Comparison of ENCODE assay signal across 13 cellular contexts in the genomic region with DNA sequence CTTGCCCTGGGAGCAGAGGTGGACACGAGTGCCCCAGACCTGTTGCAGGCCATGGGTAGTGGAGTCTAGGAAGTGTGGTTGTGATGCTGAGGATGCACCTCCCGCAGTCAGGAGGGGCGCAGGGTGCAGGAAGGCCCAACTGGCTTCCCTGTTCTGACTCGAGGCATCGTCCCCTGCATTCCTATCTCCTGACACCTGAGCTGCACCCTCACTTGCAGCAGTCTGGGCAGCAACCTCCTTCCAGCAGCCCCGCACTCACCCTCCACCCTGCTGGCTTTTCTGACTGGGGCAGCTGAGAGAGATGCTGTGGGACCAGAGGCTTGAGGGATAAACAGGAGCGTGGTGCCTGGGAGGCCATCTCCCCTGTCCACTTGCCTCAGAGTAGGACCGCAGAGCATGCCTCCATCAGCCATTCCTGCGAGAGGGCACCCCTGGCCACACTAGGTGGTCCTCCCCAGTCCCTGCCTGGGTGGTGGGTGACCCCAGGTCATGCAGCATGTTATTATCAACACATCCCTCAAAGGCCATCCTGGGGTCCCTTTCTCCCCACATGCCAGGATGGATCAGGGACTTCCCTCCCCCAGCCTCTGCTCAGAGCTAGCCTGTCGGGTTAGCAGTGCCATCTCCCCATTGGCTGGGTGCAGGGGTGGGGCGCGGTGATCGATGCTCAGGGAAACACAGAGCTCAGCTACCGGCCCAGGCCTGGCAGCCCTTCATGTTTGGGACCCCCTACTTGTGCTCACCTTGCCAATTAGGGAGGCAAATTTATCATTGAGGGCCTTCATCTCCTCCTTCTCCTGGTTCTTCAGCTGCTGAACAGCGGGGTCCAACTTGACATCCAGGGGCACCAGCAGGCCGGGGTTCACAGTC. TPM values are rescaled to one million over a fixed set of nuclear protein-coding genes. Genes with fewer than 3 reads are reported as not detected.
DNase-seq lines count a peak whose midpoint lies in the region; ATAC-seq and TF ChIP-seq lines count a peak whose summit lies in the region.
"Had no signal": no experiment of that assay in that cellular context is flagged by ENCODE, and none has a peak within 500 bp of the region (broad histone marks: within the 10 kb centered on the region; RNA-seq: fewer than 3 reads in every experiment).

No MANE protein-coding gene starts in this region.

- H3K9me3 ChIP-seq in Panc1 (ENCODE audit: control insufficient read depth, insufficient read depth, low read depth, low read length) (no peaks in the 10 kb centered on the region), fibroblast of lung (ENCODE audit: control insufficient read depth, insufficient read depth, low read depth, low read length) (no peaks in the 10 kb centered on the region), sigmoid colon (no peaks in the 10 kb centered on the region)

- POLR2A ChIA-PET in Panc1 (lab: Charles Lee) = no interaction called here

- peaks cover 91% of the 10 kb centered on the region for H3K4me1 ChIP-seq in Panc1 (ENCODE audit: control insufficient read depth, insufficient read depth, low read length)
- H3K4me1 ChIP-seq in fibroblast of lung (ENCODE audit: control insufficient read depth, extremely low read depth, insufficient read depth, low read length) = peaks cover 63% of the 10 kb centered on the region
- H3K4me1 ChIP-seq in sigmoid colon = peaks cover 0 to 68% (median 53%) of the 10 kb centered on the region in 4 donors

- H3K36me3 ChIP-seq in Panc1 (ENCODE audit: control insufficient read depth, insufficient read depth, low read length) (no peaks in the 10 kb centered on the region), fibroblast of lung (ENCODE audit: control insufficient read depth, insufficient read depth, low read length) (peaks cover 1% of the 10 kb centered on the region), sigmoid colon (no peaks in the 10 kb centered on the region)

- peak; percentile 70 for DNase-seq in Caki2 (ENCODE audit: low read depth)
- DNase-seq in Panc1 (ENCODE audit: low read depth, low spot score) = no peak
- DNase-seq in fibroblast of lung (ENCODE audit: low read depth in 2 of 2) = peak in 1 of 2 donors; percentile 58
- no peak for DNase-seq in sigmoid colon
- no peak for DNase-seq in NCI-H2171 (lab: John Stamatoyannopoulos, UW)
- no peak for DNase-seq in cortex of kidney (lab: John Stamatoyannopoulos, UW)
- no peak for DNase-seq in hippocampal formation (lab: John Stamatoyannopoulos, UW)
- DNase-seq in activated gamma-delta T cell (lab: John Stamatoyannopoulos, UW) = no peak
- DNase-seq: immature natural killer cell; NCI-H1092; stimulated activated CD4-positive, alpha-beta T cell treated with anti-CD3 and anti-CD28 coated beads, Interleukin-4, amount 100 ng/mL, for 1 hour; T-helper 1 cell had no signal

- H3K9ac ChIP-seq in fibroblast of lung (ENCODE audit: insufficient read depth, low read length) = peak overlapping the region; percentile 27

- H3K4me3 ChIP-seq in Panc1 (ENCODE audit: low read depth in 2 of 2, low read length in 2 of 2) (peak overlapping the region; percentile 30 to 67), fibroblast of lung (replicated peaks in 1 of 4; ENCODE audit: control extremely low read depth in 1 of 4, insufficient read depth in 1 of 4, low read depth in 3 of 4, low read length in 4 of 4) (no peak overlapping the region), sigmoid colon (no peak overlapping the region)

- H3K27ac ChIP-seq in Panc1 (ENCODE audit: low read length) (peak overlapping the region; percentile 95), fibroblast of lung (ENCODE audit: insufficient read depth, low read length) (peak overlapping the region; percentile 73), sigmoid colon (peak overlapping the region; percentile 52 to 80 (median 62))

- H4K20me1 ChIP-seq in fibroblast of lung (ENCODE audit: control insufficient read depth, extremely low read depth, insufficient read depth, low read length) = no peaks in the 10 kb centered on the region

- in situ Hi-C loops in Caki2 (cut with HindIII; ENCODE audit: low pct_unique_long_range_greater_than_20kb, low sequenced_read_pairs) (no loop called here), Panc1 (cut with HindIII; ENCODE audit: low pct_unique_long_range_greater_than_20kb, low sequenced_read_pairs) (no loop called here)

- no peak for TF ChIP-seq POLR2A in sigmoid colon (IDR thresholded peaks at IDR 0.05)

- BruUV-seq in Panc1 (replicated peaks; lab: Mats Ljungman, UMichigan) = no TSS peak

- ATAC-seq in Panc1 = peak; percentile 46

- TF ChIP-seq CTCF in Panc1 (IDR thresholded peaks at IDR 0.05) (no peak), fibroblast of lung (conservative IDR thresholded peaks at IDR 0.05 in 1 of 2, IDR thresholded peaks at IDR 0.05 in 1 of 2; ENCODE audit: low read depth in 1 of 2, low read length in 2 of 2) (no peak), sigmoid colon (IDR thresholded peaks at IDR 0.05) (no peak)

- CTCF ChIA-PET in Panc1 (lab: Charles Lee) = interaction anchor here (0.6 to 1.1 kb wide), 2 partner anchors 21 to 135 kb away, joined by 3 to 5 read pairs; no protein-coding TSS in a partner anchor

- H3K4me2 ChIP-seq in fibroblast of lung (ENCODE audit: extremely low read depth, insufficient read depth, low read length) = peak overlapping the region; percentile 17

- H2AFZ ChIP-seq in fibroblast of lung (ENCODE audit: low read length) = no peak overlapping the region

- H3K79me2 ChIP-seq in fibroblast of lung (ENCODE audit: control insufficient read depth, insufficient read depth, low read length) = no peaks in the 10 kb centered on the region

- H3K27me3 ChIP-seq in Panc1 (ENCODE audit: control insufficient read depth, insufficient read depth, low read length) (no peaks in the 10 kb centered on the region), fibroblast of lung (ENCODE audit: control insufficient read depth, insufficient read depth, low read length) (no peaks in the 10 kb centered on the region), sigmoid colon (no peaks in the 10 kb centered on the region)

- 63 to 83% methylated on average over 16 of the region's 16 CpGs for WGBS in sigmoid colon, 2 donors

- no peak for TF ChIP-seq EP300 in sigmoid colon (IDR thresholded peaks at IDR 0.05)

- intact Hi-C loops in Panc1 (cut with micrococcal nuclease; ENCODE audit: unreplicated experiment) (no loop called here), sigmoid colon (cut with DNase I) (no loop called here)

RNA-seq across cellular contexts. Expression of a gene that starts 0.7 kb away (rescaled TPM):
- total RNA-seq in Caki2 (2014; rRNA removed; shearing (Covaris generic); ENCODE audit: low replicate concordance) = 31.6 and 33.0 TPM in 2 replicates
- total RNA-seq in Panc1 (2021; ENCODE audit: unreplicated experiment) (51.5 TPM), fibroblast of lung (under 0.01 and 0.17 TPM in 2 replicates), sigmoid colon (not detected)
- polyA plus RNA-seq in Panc1 (2012; ENCODE audit: insufficient read length) = 30.3 TPM
- polyA plus RNA-seq in fibroblast of lung (0.90 and 1.0 TPM in 2 replicates), sigmoid colon (under 1 TPM in 2 of 3 donors, not detected in 1; under 0.01 to 0.34 TPM)
- 0.83 and 1.1 TPM in 2 replicates for polyA plus RNA-seq in fibroblast of lung (2012)
- 0.89 and 1.5 TPM in 2 replicates for polyA minus RNA-seq in fibroblast of lung (ENCODE audit: low replicate concordance)
- total RNA-seq: activated CD8-positive, alpha-beta memory T cell treated with anti-CD3 and anti-CD28 coated beads for 36 hours had no signal
- polyA plus RNA-seq: immature natural killer cell had no signal

RNA-seq across cellular contexts. Expression of a gene that starts 41.9 kb away (rescaled TPM):
- total RNA-seq in Caki2 (2014; rRNA removed; shearing (Covaris generic); ENCODE audit: low replicate concordance) = 122 and 152 TPM in 2 replicates
- total RNA-seq in Panc1 (2021; ENCODE audit: unreplicated experiment) (16.8 TPM), fibroblast of lung (3.1 and 3.5 TPM in 2 replicates), sigmoid colon (1 to 10 TPM in 1 of 4 donors, under 1 TPM in 1, not detected in 2; 0.27 to 3.2 TPM)
- polyA plus RNA-seq in Panc1 (2012; ENCODE audit: insufficient read length) = 19.1 TPM
- polyA plus RNA-seq in fibroblast of lung (3.1 and 8.6 TPM in 2 replicates), sigmoid colon (10 to 100 TPM in 1 of 3 donors, 1 to 10 TPM in 2; 1.2 to 12.0 (median 2.4) TPM)
- polyA plus RNA-seq in fibroblast of lung (2012) = 2.6 and 11.8 TPM in 2 replicates
- polyA minus RNA-seq in fibroblast of lung (ENCODE audit: low replicate concordance) = 25.5 and 29.2 TPM in 2 replicates
- polyA plus RNA-seq: immature natural killer cell had no signal

Comparison
In these comparisons a context has a peak if more than half of its experiments do, and no peak if none do; other contexts are left out.
1. H3K4me3 ChIP-seq: peak in Panc1 (2 of 2); none in fibroblast of lung (0 of 4) and sigmoid colon (0 of 4).
2. RNA of a gene that starts 0.7 kb away (total RNA-seq): 51.5 TPM in Panc1 (single experiment) and 31.6 to 33.0 TPM in Caki2; under 0.01 to 0.17 TPM in fibroblast of lung and not detected in sigmoid colon; every median in the first group is over 10 times any median in the second.
3. Peak in every context shown above with its lines, with median percentiles within 50 percentile points of each other: H3K27ac ChIP-seq.